ENCODE assay signal across 1 cellular context in genomic region chr1:16999863-17000262, GRCh38.
TF ChIP-seq lines count a peak whose summit lies in the region.

No MANE protein-coding gene starts in this region.

TF ChIP-seq in GM23338, 12 proteins besides CTCF, POLR2A, EP300 and RAD21:
- TF ChIP-seq STAT1 (IDR thresholded peaks at IDR 0.05; ENCODE audit: unreplicated experiment) (no peak), ZNF331 (CRISPR knock-in tag; IDR thresholded peaks at IDR 0.05; ENCODE audit: low read depth) (no peak), JUNB (IDR thresholded peaks at IDR 0.05; ENCODE audit: unreplicated experiment) (no peak), ETS1 (IDR thresholded peaks at IDR 0.05) (no peak), REST (IDR thresholded peaks at IDR 0.05; ENCODE audit: unreplicated experiment) (no peak), ZNF462 (CRISPR knock-in tag; IDR thresholded peaks at IDR 0.05) (no peak), EZH2 (IDR thresholded peaks at IDR 0.05; ENCODE audit: low read depth, unreplicated experiment) (no peak), EZH2phosphoT487 (IDR thresholded peaks at IDR 0.05; ENCODE audit: unreplicated experiment) (no peak), ZNF114 (CRISPR knock-in tag; IDR thresholded peaks at IDR 0.05) (no peak), CREB1 (CRISPR knock-in tag; IDR thresholded peaks at IDR 0.05; ENCODE audit: low read depth) (no peak), NANOG (IDR thresholded peaks at IDR 0.05; ENCODE audit: borderline replicate concordance) (no peak), POLR2AphosphoS5 (IDR thresholded peaks at IDR 0.05; ENCODE audit: low read depth) (no peak)
